Comparison of ENCODE assay signal across 8 cellular contexts in genomic region chr18:24514439-24514838, GRCh38. TPM values are rescaled to one million over a fixed set of nuclear protein-coding genes. Genes with fewer than 3 reads are reported as not detected.
DNase-seq lines count a peak whose midpoint lies in the region; ATAC-seq and TF ChIP-seq lines count a peak whose summit lies in the region.

No MANE protein-coding gene starts in this region.

- ATAC-seq in GM19351 (IDR thresholded peaks at IDR 0.05; ENCODE audit: unreplicated experiment) (peak; percentile 84), WTC11 (peak; percentile 95), GM19328 (IDR thresholded peaks at IDR 0.05; ENCODE audit: unreplicated experiment) (no peak), HG02588 (IDR thresholded peaks at IDR 0.05; ENCODE audit: unreplicated experiment) (no peak)

- CTCF ChIA-PET in WTC11 (lab: Charles Lee), result interaction anchor here (0.6 to 4.2 kb wide), 27 partner anchors 9 to 382 kb away, joined by 3 to 54 read pairs (median 3); partner anchors contain the start of gene HRH4

- POLR2A ChIA-PET in WTC11 (lab: Charles Lee), result no interaction called here

- H3K36me3 Mint-ChIP-seq in WTC11, result no peaks in the 10 kb centered on the region

- no peak overlapping the region for H3K27ac Mint-ChIP-seq in WTC11

- no peak overlapping the region for H3K4me3 Mint-ChIP-seq in WTC11

- H3K27me3 Mint-ChIP-seq in WTC11 (ENCODE audit: low read depth), result no peaks in the 10 kb centered on the region

- no peaks in the 10 kb centered on the region for H3K9me3 Mint-ChIP-seq in WTC11

- no peaks in the 10 kb centered on the region for H3K4me1 Mint-ChIP-seq in WTC11

- DNase-seq in DMS53 treated with DMSO at 0.1 percent for 48 hours (lab: John Stamatoyannopoulos, UW; ENCODE audit: unreplicated experiment) (peak; percentile 21), HuH-7.5 (ENCODE audit: low spot score) (peak; percentile 35), WTC11 (ENCODE audit: low spot score) (no peak), left kidney (ENCODE audit: low read depth, low spot score) (peak; percentile 32), DMS79 (lab: John Stamatoyannopoulos, UW) (no peak)

- no peak for TF ChIP-seq CTCF in WTC11 (IDR thresholded peaks at IDR 0.05)

TF ChIP-seq in WTC11, 78 proteins besides CTCF, POLR2A, EP300 and RAD21:
- TF ChIP-seq GRHL2 (CRISPR knock-in tag; IDR thresholded peaks at IDR 0.05; ENCODE audit: insufficient replicate concordance, severe bottlenecking) (no peak), ZNF423 (CRISPR knock-in tag; IDR thresholded peaks at IDR 0.05) (no peak), RELA (CRISPR knock-in tag; IDR thresholded peaks at IDR 0.05; ENCODE audit: borderline replicate concordance) (no peak), ZNF121 (CRISPR knock-in tag; IDR thresholded peaks at IDR 0.05) (no peak), ATF2 (CRISPR knock-in tag; IDR thresholded peaks at IDR 0.05; ENCODE audit: borderline replicate concordance, low read depth) (no peak), SMAD4 (CRISPR knock-in tag; IDR thresholded peaks at IDR 0.05) (no peak), AFF4 (CRISPR knock-in tag; IDR thresholded peaks at IDR 0.05; ENCODE audit: borderline replicate concordance) (no peak), STAT6 (CRISPR knock-in tag; conservative IDR thresholded peaks at IDR 0.05; ENCODE audit: low read depth) (no peak), ATF3 (CRISPR knock-in tag; conservative IDR thresholded peaks at IDR 0.05) (no peak), ELF4 (CRISPR knock-in tag; IDR thresholded peaks at IDR 0.05; ENCODE audit: low read depth) (no peak), ZNF219 (CRISPR knock-in tag; IDR thresholded peaks at IDR 0.05; ENCODE audit: borderline replicate concordance) (no peak), NR2C2 (CRISPR knock-in tag; IDR thresholded peaks at IDR 0.05) (no peak), MAX (CRISPR knock-in tag; IDR thresholded peaks at IDR 0.05) (no peak), MXD4 (CRISPR knock-in tag; IDR thresholded peaks at IDR 0.05; ENCODE audit: borderline replicate concordance) (no peak), JAZF1 (CRISPR knock-in tag; IDR thresholded peaks at IDR 0.05) (no peak), ZNF512 (CRISPR knock-in tag; IDR thresholded peaks at IDR 0.05; ENCODE audit: borderline replicate concordance) (no peak), NR3C1 (CRISPR knock-in tag; conservative IDR thresholded peaks at IDR 0.05; ENCODE audit: low read depth) (no peak)

RNA-seq across cellular contexts. Expression of gene HRH4, which starts 54.0 kb away (rescaled TPM):
- not detected in 3 replicates for total RNA-seq in WTC11 (2021)

Comparison
In these comparisons a context has a peak if more than half of its experiments do, and no peak if none do; other contexts are left out.
1. DNase-seq: peak in DMS53 treated with DMSO at 0.1 percent for 48 hours (single experiment), HuH-7.5 (single experiment) and left kidney (single experiment); none in WTC11 (single experiment) and DMS79 (single experiment).
2. ATAC-seq: peak in GM19351 (single experiment) and WTC11 (single experiment); none in GM19328 (single experiment) and HG02588 (single experiment).